In the genomic region with DNA sequence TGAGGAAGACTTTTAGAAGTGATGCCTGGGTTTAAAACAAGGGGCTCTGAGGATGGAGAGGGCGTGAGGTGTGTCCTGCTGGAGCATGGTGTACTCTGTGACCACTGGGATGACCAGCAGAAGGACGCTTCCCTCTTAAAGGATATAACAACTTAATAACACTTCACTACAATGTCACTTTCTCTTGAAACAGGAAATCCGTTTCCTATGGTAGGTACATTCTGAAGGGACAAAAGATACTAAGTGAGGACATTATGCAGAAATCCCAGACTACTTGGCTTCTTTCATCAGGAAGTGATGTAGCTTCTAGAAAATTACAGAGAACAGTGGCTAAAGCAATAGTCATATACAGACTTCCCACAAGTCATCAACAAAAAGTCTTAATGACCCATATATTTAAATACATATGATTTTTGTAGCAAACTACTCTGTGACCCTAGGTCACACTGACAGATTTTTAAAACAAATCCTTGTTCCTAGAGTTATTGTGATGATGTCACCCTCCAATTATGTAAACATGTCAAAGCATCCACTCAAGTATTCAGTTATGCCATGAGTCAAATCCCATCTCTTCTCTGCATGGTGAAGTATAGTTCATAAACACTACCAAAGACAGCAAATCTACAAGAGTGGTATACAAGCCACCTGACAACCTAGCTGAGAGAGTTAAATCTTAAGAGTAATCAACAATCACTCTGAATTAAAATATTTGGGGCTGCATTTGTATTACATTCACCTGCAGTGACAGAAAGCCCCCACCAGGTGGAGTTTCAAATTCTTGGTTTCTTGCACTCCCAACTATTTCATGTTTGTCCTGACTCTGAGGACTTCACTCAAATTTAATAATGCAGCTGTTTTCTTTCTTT, we compare ENCODE assay signal across 8 cellular contexts. TPM values are rescaled to one million over a fixed set of nuclear protein-coding genes. Genes with fewer than 3 reads are reported as not detected.
DNase-seq lines count a peak whose midpoint lies in the region; ATAC-seq and TF ChIP-seq lines count a peak whose summit lies in the region.

No MANE protein-coding gene starts in this region.

- peaks cover 0 to 32% (median 17%) of the 10 kb centered on the region in 4 donors for H3K36me3 ChIP-seq in sigmoid colon

- ATAC-seq in Right ventricle myocardium superior (ENCODE audit: poor library complexity): peak; percentile 55
- no peak for ATAC-seq in HG03432 (IDR thresholded peaks at IDR 0.05; ENCODE audit: unreplicated experiment)
- no peak for ATAC-seq in HG03442 (IDR thresholded peaks at IDR 0.05; ENCODE audit: unreplicated experiment)

- no peaks in the 10 kb centered on the region for H3K9me3 ChIP-seq in sigmoid colon

- 86 to 88% methylated on average over 3 of the region's 3 CpGs for WGBS in sigmoid colon, 2 donors

- H3K27me3 ChIP-seq in sigmoid colon: no peaks in the 10 kb centered on the region

- H3K4me1 ChIP-seq in sigmoid colon: peaks cover 0 to 67% (median 63%) of the 10 kb centered on the region in 4 donors

- H3K27ac ChIP-seq in sigmoid colon: peak overlapping the region; percentile 82 to 87 (median 84)

- peak; percentile 78 to 91 (median 82) for TF ChIP-seq CTCF in sigmoid colon (IDR thresholded peaks at IDR 0.05)

- no peak overlapping the region for H3K4me3 ChIP-seq in sigmoid colon

- intact Hi-C loops in Right ventricle myocardium superior (cut with DNase I) (loop anchor here (2.0 kb wide), 1 partner anchor 123 kb away; no protein-coding TSS in a partner anchor), sigmoid colon (cut with DNase I) (loop anchor here (2.0 to 10.0 kb wide), 2 partner anchors 33 to 709 kb away; partner anchors contain the start of gene PITPNB)

- TF ChIP-seq EP300 in sigmoid colon (IDR thresholded peaks at IDR 0.05): peak in 1 of 4 donors; percentile 12

- TF ChIP-seq POLR2A in sigmoid colon (IDR thresholded peaks at IDR 0.05): no peak

- DNase-seq in activated T-cell treated with anti-CD3 and anti-CD28 coated beads for 1 hour (ENCODE audit: low read depth) (peak; percentile 33), NCI-H345 treated with DMSO at 0.1 percent for 48 hours (lab: John Stamatoyannopoulos, UW; ENCODE audit: unreplicated experiment) (peak; percentile 17), Right ventricle myocardium superior (no peak), sigmoid colon (no peak)
- DNase-seq in activated T-cell treated with anti-CD3 and anti-CD28 coated beads, Interleukin-2, amount 50 U/mL, for 1 hour: no peak
- peak; percentile 47 for DNase-seq in activated naive CD4-positive, alpha-beta T cell treated with Interleukin-2 at 50 U/mL for 16 hours

RNA-seq across cellular contexts. Expression of gene PITPNB, which starts 32.8 kb away (rescaled TPM):
- total RNA-seq in Right ventricle myocardium superior (40.2 TPM), sigmoid colon (100 to 1,000 TPM in 2 of 4 donors, 10 to 100 TPM in 2; 79.9 to 135 (median 104) TPM)
- 10 to 100 TPM; 20.4 to 32.6 (median 23.4) TPM for polyA plus RNA-seq in sigmoid colon

Comparison
In these comparisons a context has a peak if more than half of its experiments do, and no peak if none do; other contexts are left out.
1. DNase-seq: peak in activated T-cell treated with anti-CD3 and anti-CD28 coated beads for 1 hour (single experiment), NCI-H345 treated with DMSO at 0.1 percent for 48 hours (single experiment) and activated naive CD4-positive, alpha-beta T cell treated with Interleukin-2 at 50 U/mL for 16 hours (single experiment); none in activated T-cell treated with anti-CD3 and anti-CD28 coated beads, Interleukin-2, amount 50 U/mL, for 1 hour (single experiment), Right ventricle myocardium superior (single experiment) and sigmoid colon (single experiment).